In the genomic region with DNA sequence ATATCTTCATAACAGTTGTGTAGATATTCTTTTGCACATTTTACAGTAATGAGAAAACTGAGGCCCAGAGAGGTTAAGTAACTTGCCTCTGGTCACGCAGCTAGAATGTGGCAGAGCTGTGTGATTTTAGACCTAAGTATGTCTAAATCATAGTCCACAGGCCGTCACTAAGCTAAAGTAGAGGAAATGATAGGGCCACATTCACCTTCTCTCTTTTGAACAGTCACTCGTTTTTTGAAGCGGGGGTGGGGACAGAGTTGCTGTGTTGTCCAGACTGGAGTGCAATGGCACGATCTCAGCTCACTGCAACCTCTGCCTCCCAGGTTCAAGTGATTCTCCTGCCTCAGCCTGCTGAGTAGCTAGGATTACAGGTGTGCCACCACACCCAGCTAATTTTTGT, we compare ENCODE assay signal across 10 cellular contexts.
DNase-seq lines count a peak whose midpoint lies in the region; ATAC-seq and TF ChIP-seq lines count a peak whose summit lies in the region.
"Had no signal": no experiment of that assay in that cellular context is flagged by ENCODE, and none has a peak within 500 bp of the region (broad histone marks: within the 10 kb centered on the region; RNA-seq: fewer than 3 reads in every experiment).

No MANE protein-coding gene starts in this region.

- no peaks in the 10 kb centered on the region for H3K9me3 Mint-ChIP-seq in activated CD8-positive, alpha-beta memory T cell treated with anti-CD3 and anti-CD28 coated beads, Interleukin-2, amount 10 ng/mL, durations not matched to agents 7 days and 5 days (ENCODE audit: low read depth)
- H3K9me3 Mint-ChIP-seq in activated B cell treated with CpG ODN at 0.5 μM for 24 hours: no peaks in the 10 kb centered on the region
- H3K9me3 Mint-ChIP-seq: H9 had no signal

- no peak for ATAC-seq in activated CD8-positive, alpha-beta memory T cell treated with anti-CD3 and anti-CD28 coated beads, Interleukin-2, amount 10 ng/mL, durations not matched to agents 7 days and 5 days
- ATAC-seq in activated B cell treated with CpG ODN at 0.5 μM for 24 hours (ENCODE audit: low read depth): no peak
- ATAC-seq in thoracic aorta (ENCODE audit: insufficient number of reproducible peaks, low FRiP score, low read depth): no peak
- ATAC-seq in GM18873 (IDR thresholded peaks at IDR 0.05; ENCODE audit: low FRiP score, unreplicated experiment): no peak

- no peaks in the 10 kb centered on the region for H3K27me3 Mint-ChIP-seq in activated CD8-positive, alpha-beta memory T cell treated with anti-CD3 and anti-CD28 coated beads, Interleukin-2, amount 10 ng/mL, durations not matched to agents 7 days and 5 days
- H3K27me3 Mint-ChIP-seq in activated B cell treated with CpG ODN at 0.5 μM for 24 hours: no peaks in the 10 kb centered on the region

- CTCF ChIA-PET in activated CD8-positive, alpha-beta memory T cell treated with anti-CD3 and anti-CD28 coated beads, Interleukin-2, amount 10 ng/mL, durations not matched to agents 7 days and 5 days (lab: Charles Lee): interaction anchor here (1.7 to 7.8 kb wide), 4 partner anchors 11 to 129 kb away, joined by 6 to 53 read pairs (median 27); a partner anchor contains a TSS
- CTCF ChIA-PET in activated B cell treated with CpG ODN at 0.5 μM for 24 hours (lab: Charles Lee): interaction anchor here (1.4 to 2.8 kb wide), 4 partner anchors 9 to 130 kb away, joined by 4 to 10 read pairs (median 8); a partner anchor contains a TSS

- no peak overlapping the region for H3K4me3 ChIP-seq in right atrium auricular region
- no peak overlapping the region for H3K4me3 ChIP-seq in thoracic aorta

- H3K4me3 Mint-ChIP-seq in activated CD8-positive, alpha-beta memory T cell treated with anti-CD3 and anti-CD28 coated beads, Interleukin-2, amount 10 ng/mL, durations not matched to agents 7 days and 5 days: no peak overlapping the region
- no peak overlapping the region for H3K4me3 Mint-ChIP-seq in activated B cell treated with CpG ODN at 0.5 μM for 24 hours
- H3K4me3 Mint-ChIP-seq: H9 had no signal

- peaks cover 0 to 95% of the 10 kb centered on the region in 2 donors for H3K4me1 ChIP-seq in right atrium auricular region
- H3K4me1 ChIP-seq in thoracic aorta (ENCODE audit: control insufficient read depth in 1 of 2, low read depth in 2 of 2): peaks cover 74 to 98% of the 10 kb centered on the region in 2 donors

- no peaks in the 10 kb centered on the region for H3K9me3 ChIP-seq in right atrium auricular region
- no peaks in the 10 kb centered on the region for H3K9me3 ChIP-seq in thoracic aorta

- peaks cover 93% of the 10 kb centered on the region for H3K4me1 Mint-ChIP-seq in activated CD8-positive, alpha-beta memory T cell treated with anti-CD3 and anti-CD28 coated beads, Interleukin-2, amount 10 ng/mL, durations not matched to agents 7 days and 5 days
- peaks cover 95% of the 10 kb centered on the region for H3K4me1 Mint-ChIP-seq in activated B cell treated with CpG ODN at 0.5 μM for 24 hours

- intact Hi-C loops in activated B cell treated with CpG ODN at 0.5 μM for 24 hours (cut with micrococcal nuclease): loop anchor here (1.0 to 2.0 kb wide), 3 partner anchors 18 to 130 kb away; a partner anchor contains a TSS

- H3K36me3 Mint-ChIP-seq in activated CD8-positive, alpha-beta memory T cell treated with anti-CD3 and anti-CD28 coated beads, Interleukin-2, amount 10 ng/mL, durations not matched to agents 7 days and 5 days: peaks cover 19% of the 10 kb centered on the region
- peaks cover 11% of the 10 kb centered on the region for H3K36me3 Mint-ChIP-seq in activated B cell treated with CpG ODN at 0.5 μM for 24 hours (ENCODE audit: low read depth)

- peak overlapping the region; percentile 84 to 94 for H3K27ac ChIP-seq in right atrium auricular region
- H3K27ac ChIP-seq in thoracic aorta: peak overlapping the region; percentile 84 to 92

- in situ Hi-C loops in ACHN (cut with HindIII; ENCODE audit: low pct_ligation_motif_present, low pct_unique_long_range_greater_than_20kb, low sequenced_read_pairs): no loop called here

- TF ChIP-seq CTCF in activated B cell treated with CpG ODN at 0.5 μM for 24 hours (IDR thresholded peaks at IDR 0.05): no peak
- no peak for TF ChIP-seq CTCF in right atrium auricular region (IDR thresholded peaks at IDR 0.05)
- no peak for TF ChIP-seq CTCF in thoracic aorta (IDR thresholded peaks at IDR 0.05)

- H3K27me3 ChIP-seq in right atrium auricular region (no peaks in the 10 kb centered on the region), thoracic aorta (replicated peaks; ENCODE audit: insufficient read depth) (no peaks in the 10 kb centered on the region)

- peak; percentile 54 for DNase-seq in activated CD8-positive, alpha-beta memory T cell treated with anti-CD3 and anti-CD28 coated beads, Interleukin-2, amount 10 ng/mL, durations not matched to agents 7 days and 5 days
- no peak for DNase-seq in activated CD8-positive, alpha-beta memory T cell treated with anti-CD3 and anti-CD28 coated beads, Interleukin-2, amount 50 U/mL, for 48 hours
- DNase-seq in activated B cell treated with CpG ODN at 0.5 μM for 24 hours (no peak), right atrium auricular region (ENCODE audit: low spot score) (no peak), thoracic aorta (ENCODE audit: low spot score) (no peak), ACHN (no peak)
- DNase-seq in stimulated activated CD4-positive, alpha-beta T cell treated with anti-CD3 and anti-CD28 coated beads, Interleukin-4, amount 100 ng/mL, for 24 hours: no peak
- DNase-seq: H9, retina had no signal

- H3K27ac Mint-ChIP-seq in activated CD8-positive, alpha-beta memory T cell treated with anti-CD3 and anti-CD28 coated beads, Interleukin-2, amount 10 ng/mL, durations not matched to agents 7 days and 5 days: peak overlapping the region; percentile 97
- peak overlapping the region; percentile 82 for H3K27ac Mint-ChIP-seq in activated B cell treated with CpG ODN at 0.5 μM for 24 hours

- no peaks in the 10 kb centered on the region for H3K36me3 ChIP-seq in right atrium auricular region
- no peaks in the 10 kb centered on the region for H3K36me3 ChIP-seq in thoracic aorta

- POLR2A ChIA-PET in activated B cell treated with CpG ODN at 0.5 μM for 24 hours (lab: Charles Lee): interaction anchor here (1.6 to 6.1 kb wide), 3 partner anchors 9 to 69 kb away, joined by 3 to 37 read pairs (median 4); a partner anchor contains a TSS
